In the genomic region with DNA sequence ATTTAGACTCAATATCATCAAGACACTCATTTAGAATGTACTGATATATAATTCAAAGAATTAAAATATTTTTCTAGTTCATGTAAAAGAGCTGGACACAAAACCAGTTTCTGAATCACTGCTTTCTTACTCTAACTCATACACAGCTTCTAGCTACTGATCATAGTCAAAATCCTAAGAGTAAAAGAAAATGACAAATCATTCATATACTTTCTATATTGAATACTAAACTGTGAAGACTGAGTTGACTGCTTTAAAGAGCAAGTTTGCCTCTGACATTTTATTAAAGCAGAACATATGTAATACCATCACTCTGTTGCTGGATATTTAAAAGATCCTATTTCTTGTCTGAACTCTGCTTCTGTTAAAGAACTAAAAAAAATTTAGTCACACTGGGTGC, we compare ENCODE assay signal across 25 cellular contexts. TPM values are rescaled to one million over a fixed set of nuclear protein-coding genes. Genes with fewer than 3 reads are reported as not detected.
A peak's percentile ranks its signal among the peaks of the same experiment; 100 is the strongest.
DNase-seq lines count a peak whose midpoint lies in the region; ATAC-seq and TF ChIP-seq lines count a peak whose summit lies in the region.
"Had no signal": no experiment of that assay in that cellular context is flagged by ENCODE, and none has a peak within 500 bp of the region (broad histone marks: within the 10 kb centered on the region; RNA-seq: fewer than 3 reads in every experiment).

No MANE protein-coding gene starts in this region.

- H3K36me3 Mint-ChIP-seq in activated CD8-positive, alpha-beta T cell treated with anti-CD3 and anti-CD28 coated beads for 36 hours (ENCODE audit: low read depth) = peaks cover 31% of the 10 kb centered on the region
- peaks cover 28% of the 10 kb centered on the region for H3K36me3 Mint-ChIP-seq in activated CD8-positive, alpha-beta T cell treated with anti-CD3 and anti-CD28 coated beads, Interleukin-2, amount 10 ng/mL, durations not matched to agents 7 days and 5 days (ENCODE audit: low read depth)
- H3K36me3 Mint-ChIP-seq in activated T-helper 17 cell treated with anti-CD3 and anti-CD28 coated beads, Interleukin-2, amount 50 U/mL, for 72 hours (ENCODE audit: low read depth) = peaks cover 63% of the 10 kb centered on the region
- H3K36me3 Mint-ChIP-seq in stimulated activated effector memory CD8-positive, alpha-beta T cell treated with anti-CD3 and anti-CD28 coated beads, Interleukin-12 subunit alpha, Interleukin-12 subunit beta, amount 100 ng/mL, for 72 hours = peaks cover 64% of the 10 kb centered on the region
- no peaks in the 10 kb centered on the region for H3K36me3 Mint-ChIP-seq in mesothelial cell of epicardium

- H3K9me3 Mint-ChIP-seq in activated CD8-positive, alpha-beta T cell treated with anti-CD3 and anti-CD28 coated beads for 36 hours = no peaks in the 10 kb centered on the region
- H3K9me3 Mint-ChIP-seq in activated CD8-positive, alpha-beta T cell treated with anti-CD3 and anti-CD28 coated beads, Interleukin-2, amount 10 ng/mL, durations not matched to agents 7 days and 5 days (ENCODE audit: insufficient read depth) = no peaks in the 10 kb centered on the region
- H3K9me3 Mint-ChIP-seq in stimulated activated naive CD8-positive, alpha-beta T cell treated with anti-CD3 and anti-CD28 coated beads, Interleukin-15, amount 100 ng/mL, for 72 hours = no peaks in the 10 kb centered on the region
- H3K9me3 Mint-ChIP-seq in activated T-helper 17 cell treated with anti-CD3 and anti-CD28 coated beads, Interleukin-2, amount 50 U/mL, for 72 hours = no peaks in the 10 kb centered on the region
- H3K9me3 Mint-ChIP-seq in stimulated activated effector memory CD8-positive, alpha-beta T cell treated with anti-CD3 and anti-CD28 coated beads, Interleukin-12 subunit alpha, Interleukin-12 subunit beta, amount 100 ng/mL, for 72 hours = no peaks in the 10 kb centered on the region
- H3K9me3 Mint-ChIP-seq in mesothelial cell of epicardium = no peaks in the 10 kb centered on the region
- H3K9me3 Mint-ChIP-seq: CD8-positive, alpha-beta memory T cell; HFFc6 had no signal

- DNase-seq in activated CD8-positive, alpha-beta T cell treated with anti-CD3 and anti-CD28 coated beads for 36 hours = no peak
- DNase-seq in activated CD8-positive, alpha-beta T cell treated with anti-CD3 and anti-CD28 coated beads, Interleukin-2, amount 10 ng/mL, durations not matched to agents 7 days and 5 days = no peak
- no peak for DNase-seq in stimulated activated naive CD8-positive, alpha-beta T cell treated with anti-CD3 and anti-CD28 coated beads, Interleukin-15, amount 100 ng/mL, for 72 hours
- no peak for DNase-seq in stimulated activated naive CD8-positive, alpha-beta T cell treated with anti-CD3 and anti-CD28 coated beads, Interleukin-15, Interleukin-2, amounts not matched to agents 100 U/mL and 50 U/mL, for 24 hours
- no peak for DNase-seq in stimulated activated effector memory CD8-positive, alpha-beta T cell treated with anti-CD3 and anti-CD28 coated beads, Interleukin-12 subunit alpha, Interleukin-12 subunit beta, amount 100 ng/mL, for 72 hours (ENCODE audit: low spot score in 2 of 2)
- DNase-seq in NCI-H146 treated with DMSO at 0.1 percent for 48 hours (lab: John Stamatoyannopoulos, UW; ENCODE audit: unreplicated experiment) (no peak), mesothelial cell of epicardium (ENCODE audit: low spot score in 2 of 2, unreplicated experiment in 2 of 2) (no peak)
- DNase-seq: CD8-positive, alpha-beta memory T cell; DMS 273 treated with DMSO at 0.1 percent for 48 hours; DMS79; GF-D8; GOT3; HFFc6; Karpas-422; NCI-H1105; NCI-H1436 treated with DMSO at 0.1 percent for 48 hours; NCI-H2029; NCI-H446 treated with DMSO at 0.1 percent for 48 hours; NCI-H526; NCI-H82; NK-92 treated with Interleukin-12 subunit alpha and Interleukin-12 subunit beta, amount 100 ng/mL, for 24 hours; PC-3; SJCRH30 had no signal

- CTCF ChIA-PET in activated CD8-positive, alpha-beta T cell treated with anti-CD3 and anti-CD28 coated beads for 36 hours (lab: Charles Lee) = no interaction called here
- CTCF ChIA-PET in activated CD8-positive, alpha-beta T cell treated with anti-CD3 and anti-CD28 coated beads, Interleukin-2, amount 10 ng/mL, durations not matched to agents 7 days and 5 days (lab: Charles Lee) = no interaction called here

- H3K4me1 Mint-ChIP-seq in activated CD8-positive, alpha-beta T cell treated with anti-CD3 and anti-CD28 coated beads for 36 hours (ENCODE audit: low read depth) = peaks cover 30% of the 10 kb centered on the region
- peaks cover 18% of the 10 kb centered on the region for H3K4me1 Mint-ChIP-seq in activated CD8-positive, alpha-beta T cell treated with anti-CD3 and anti-CD28 coated beads, Interleukin-2, amount 10 ng/mL, durations not matched to agents 7 days and 5 days (ENCODE audit: low read depth)
- H3K4me1 Mint-ChIP-seq in stimulated activated naive CD8-positive, alpha-beta T cell treated with anti-CD3 and anti-CD28 coated beads, Interleukin-15, amount 100 ng/mL, for 72 hours = peaks cover 12% of the 10 kb centered on the region
- peaks cover 9% of the 10 kb centered on the region for H3K4me1 Mint-ChIP-seq in activated T-helper 17 cell treated with anti-CD3 and anti-CD28 coated beads, Interleukin-2, amount 50 U/mL, for 72 hours
- peaks cover 18% of the 10 kb centered on the region for H3K4me1 Mint-ChIP-seq in stimulated activated effector memory CD8-positive, alpha-beta T cell treated with anti-CD3 and anti-CD28 coated beads, Interleukin-12 subunit alpha, Interleukin-12 subunit beta, amount 100 ng/mL, for 72 hours
- H3K4me1 Mint-ChIP-seq in mesothelial cell of epicardium = no peaks in the 10 kb centered on the region

- H3K27me3 Mint-ChIP-seq in activated CD8-positive, alpha-beta T cell treated with anti-CD3 and anti-CD28 coated beads for 36 hours = no peaks in the 10 kb centered on the region
- no peaks in the 10 kb centered on the region for H3K27me3 Mint-ChIP-seq in activated CD8-positive, alpha-beta T cell treated with anti-CD3 and anti-CD28 coated beads, Interleukin-2, amount 10 ng/mL, durations not matched to agents 7 days and 5 days (ENCODE audit: low read depth)
- no peaks in the 10 kb centered on the region for H3K27me3 Mint-ChIP-seq in stimulated activated naive CD8-positive, alpha-beta T cell treated with anti-CD3 and anti-CD28 coated beads, Interleukin-15, amount 100 ng/mL, for 72 hours
- no peaks in the 10 kb centered on the region for H3K27me3 Mint-ChIP-seq in activated T-helper 17 cell treated with anti-CD3 and anti-CD28 coated beads, Interleukin-2, amount 50 U/mL, for 72 hours
- no peaks in the 10 kb centered on the region for H3K27me3 Mint-ChIP-seq in mesothelial cell of epicardium (ENCODE audit: low read depth)
- H3K27me3 Mint-ChIP-seq: CD8-positive, alpha-beta memory T cell had no signal

- no peak for ATAC-seq in activated CD8-positive, alpha-beta T cell treated with anti-CD3 and anti-CD28 coated beads for 36 hours
- ATAC-seq in activated CD8-positive, alpha-beta T cell treated with anti-CD3 and anti-CD28 coated beads, Interleukin-2, amount 10 ng/mL, durations not matched to agents 7 days and 5 days = no peak
- no peak for ATAC-seq in stimulated activated naive CD8-positive, alpha-beta T cell treated with anti-CD3 and anti-CD28 coated beads, Interleukin-15, amount 100 ng/mL, for 72 hours
- ATAC-seq in stimulated activated naive CD8-positive, alpha-beta T cell treated with anti-CD3 and anti-CD28 coated beads, Interleukin-15, Interleukin-2, amounts not matched to agents 100 U/mL and 50 U/mL, for 24 hours = no peak
- peak; percentile 74 for ATAC-seq in activated T-helper 17 cell treated with anti-CD3 and anti-CD28 coated beads, Interleukin-2, amount 50 U/mL, for 72 hours (replicated peaks)
- ATAC-seq in stimulated activated effector memory CD8-positive, alpha-beta T cell treated with anti-CD3 and anti-CD28 coated beads, Interleukin-12 subunit alpha, Interleukin-12 subunit beta, amount 100 ng/mL, for 72 hours = peak; percentile 88
- ATAC-seq: HepG2, PC-3 had no signal

- POLR2A ChIA-PET in activated CD8-positive, alpha-beta T cell treated with anti-CD3 and anti-CD28 coated beads for 36 hours (lab: Charles Lee) = no interaction called here
- POLR2A ChIA-PET in activated CD8-positive, alpha-beta T cell treated with anti-CD3 and anti-CD28 coated beads, Interleukin-2, amount 10 ng/mL, durations not matched to agents 7 days and 5 days (lab: Charles Lee) = no interaction called here

- no peak overlapping the region for H3K4me3 Mint-ChIP-seq in activated CD8-positive, alpha-beta T cell treated with anti-CD3 and anti-CD28 coated beads for 36 hours
- H3K4me3 Mint-ChIP-seq in activated CD8-positive, alpha-beta T cell treated with anti-CD3 and anti-CD28 coated beads, Interleukin-2, amount 10 ng/mL, durations not matched to agents 7 days and 5 days = no peak overlapping the region
- peak overlapping the region; percentile 85 to 92 for H3K4me3 Mint-ChIP-seq in stimulated activated naive CD8-positive, alpha-beta T cell treated with anti-CD3 and anti-CD28 coated beads, Interleukin-15, amount 100 ng/mL, for 72 hours
- H3K4me3 Mint-ChIP-seq in activated T-helper 17 cell treated with anti-CD3 and anti-CD28 coated beads, Interleukin-2, amount 50 U/mL, for 72 hours = peak overlapping the region; percentile 88
- peak overlapping the region; percentile 78 for H3K4me3 Mint-ChIP-seq in stimulated activated effector memory CD8-positive, alpha-beta T cell treated with anti-CD3 and anti-CD28 coated beads, Interleukin-12 subunit alpha, Interleukin-12 subunit beta, amount 100 ng/mL, for 72 hours
- H3K4me3 Mint-ChIP-seq in mesothelial cell of epicardium = no peak overlapping the region

- TF ChIP-seq CTCF in activated CD8-positive, alpha-beta T cell treated with anti-CD3 and anti-CD28 coated beads for 36 hours (IDR thresholded peaks at IDR 0.05) = no peak
- TF ChIP-seq CTCF in mesothelial cell of epicardium (IDR thresholded peaks at IDR 0.05; ENCODE audit: unreplicated experiment) = no peak

- peak overlapping the region; percentile 42 for H3K27ac Mint-ChIP-seq in activated CD8-positive, alpha-beta T cell treated with anti-CD3 and anti-CD28 coated beads for 36 hours
- H3K27ac Mint-ChIP-seq in activated CD8-positive, alpha-beta T cell treated with anti-CD3 and anti-CD28 coated beads, Interleukin-2, amount 10 ng/mL, durations not matched to agents 7 days and 5 days = no peak overlapping the region
- peak overlapping the region in 1 of 2 donors; percentile 63 for H3K27ac Mint-ChIP-seq in stimulated activated naive CD8-positive, alpha-beta T cell treated with anti-CD3 and anti-CD28 coated beads, Interleukin-15, amount 100 ng/mL, for 72 hours
- H3K27ac Mint-ChIP-seq in activated T-helper 17 cell treated with anti-CD3 and anti-CD28 coated beads, Interleukin-2, amount 50 U/mL, for 72 hours = peak overlapping the region; percentile 75
- H3K27ac Mint-ChIP-seq in stimulated activated effector memory CD8-positive, alpha-beta T cell treated with anti-CD3 and anti-CD28 coated beads, Interleukin-12 subunit alpha, Interleukin-12 subunit beta, amount 100 ng/mL, for 72 hours = peak overlapping the region; percentile 61
- H3K27ac Mint-ChIP-seq in mesothelial cell of epicardium = no peak overlapping the region

- intact Hi-C loops in activated CD8-positive, alpha-beta T cell treated with anti-CD3 and anti-CD28 coated beads for 36 hours (cut with micrococcal nuclease) = loop anchor here (10.0 kb wide), 1 partner anchor 167 kb away; no protein-coding TSS in a partner anchor

RNA-seq across cellular contexts. Expression of a gene that starts 2.4 kb away (rescaled TPM):
- 10 to 100 TPM; 22.6 to 25.2 TPM for total RNA-seq in activated CD8-positive, alpha-beta T cell treated with anti-CD3 and anti-CD28 coated beads for 36 hours
- 10 to 100 TPM; 43.8 to 47.2 TPM for total RNA-seq in activated CD8-positive, alpha-beta T cell treated with anti-CD3 and anti-CD28 coated beads, Interleukin-2, amount 10 ng/mL, durations not matched to agents 7 days and 5 days
- total RNA-seq in activated T-helper 17 cell treated with anti-CD3 and anti-CD28 coated beads, Interleukin-2, amount 50 U/mL, for 72 hours = 10 to 100 TPM; 31.0 to 31.3 TPM
- total RNA-seq in mesothelial cell of epicardium = not detected in 3 replicates
- total RNA-seq: PC-3 had no signal

Comparison
In these comparisons a context has a peak if more than half of its experiments do, and no peak if none do; other contexts are left out.
1. H3K27ac Mint-ChIP-seq: peak in activated CD8-positive, alpha-beta T cell treated with anti-CD3 and anti-CD28 coated beads for 36 hours (single experiment), activated T-helper 17 cell treated with anti-CD3 and anti-CD28 coated beads, Interleukin-2, amount 50 U/mL, for 72 hours (single experiment) and stimulated activated effector memory CD8-positive, alpha-beta T cell treated with anti-CD3 and anti-CD28 coated beads, Interleukin-12 subunit alpha, Interleukin-12 subunit beta, amount 100 ng/mL, for 72 hours (single experiment); none in activated CD8-positive, alpha-beta T cell treated with anti-CD3 and anti-CD28 coated beads, Interleukin-2, amount 10 ng/mL, durations not matched to agents 7 days and 5 days (single experiment) and mesothelial cell of epicardium (single experiment).
2. ATAC-seq: peak in activated T-helper 17 cell treated with anti-CD3 and anti-CD28 coated beads, Interleukin-2, amount 50 U/mL, for 72 hours (single experiment) and stimulated activated effector memory CD8-positive, alpha-beta T cell treated with anti-CD3 and anti-CD28 coated beads, Interleukin-12 subunit alpha, Interleukin-12 subunit beta, amount 100 ng/mL, for 72 hours (single experiment); none in activated CD8-positive, alpha-beta T cell treated with anti-CD3 and anti-CD28 coated beads for 36 hours (single experiment), activated CD8-positive, alpha-beta T cell treated with anti-CD3 and anti-CD28 coated beads, Interleukin-2, amount 10 ng/mL, durations not matched to agents 7 days and 5 days (single experiment), stimulated activated naive CD8-positive, alpha-beta T cell treated with anti-CD3 and anti-CD28 coated beads, Interleukin-15, amount 100 ng/mL, for 72 hours (single experiment) and stimulated activated naive CD8-positive, alpha-beta T cell treated with anti-CD3 and anti-CD28 coated beads, Interleukin-15, Interleukin-2, amounts not matched to agents 100 U/mL and 50 U/mL, for 24 hours (single experiment).
3. H3K4me3 Mint-ChIP-seq: peak in stimulated activated naive CD8-positive, alpha-beta T cell treated with anti-CD3 and anti-CD28 coated beads, Interleukin-15, amount 100 ng/mL, for 72 hours (2 of 2), activated T-helper 17 cell treated with anti-CD3 and anti-CD28 coated beads, Interleukin-2, amount 50 U/mL, for 72 hours (single experiment) and stimulated activated effector memory CD8-positive, alpha-beta T cell treated with anti-CD3 and anti-CD28 coated beads, Interleukin-12 subunit alpha, Interleukin-12 subunit beta, amount 100 ng/mL, for 72 hours (single experiment); none in activated CD8-positive, alpha-beta T cell treated with anti-CD3 and anti-CD28 coated beads for 36 hours (single experiment), activated CD8-positive, alpha-beta T cell treated with anti-CD3 and anti-CD28 coated beads, Interleukin-2, amount 10 ng/mL, durations not matched to agents 7 days and 5 days (single experiment) and mesothelial cell of epicardium (single experiment).